In the genomic region with DNA sequence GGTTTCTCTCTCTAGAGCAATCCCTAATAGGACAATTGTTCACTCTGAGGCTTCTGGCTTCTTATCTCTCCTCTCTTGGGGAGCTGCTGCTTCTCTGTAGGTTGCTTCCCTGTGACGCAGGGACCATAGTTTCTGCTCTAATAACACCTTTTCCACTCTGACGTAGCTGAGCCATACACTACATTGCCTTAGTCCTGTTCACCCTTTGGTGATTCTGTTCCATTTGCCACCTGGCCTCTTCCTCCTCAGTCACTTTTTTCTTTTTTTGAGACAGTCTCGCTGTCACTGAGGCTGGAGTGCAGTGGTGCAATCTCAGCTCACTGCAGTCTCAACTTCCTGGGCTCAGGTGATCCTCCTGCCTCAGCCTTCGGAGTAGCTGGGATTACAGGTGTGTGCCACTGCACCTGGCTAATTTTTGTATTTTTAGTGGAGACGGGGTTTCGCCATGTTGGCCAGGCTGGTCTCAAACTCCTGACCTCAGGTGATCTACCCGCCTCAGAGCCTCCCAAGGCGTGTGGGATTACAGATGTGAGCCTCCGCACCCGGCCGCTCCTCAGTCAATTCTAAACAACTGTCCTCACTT, we compare ENCODE assay signal across 1 cellular context.
TF ChIP-seq lines count a peak whose summit lies in the region.

No MANE protein-coding gene starts in this region.

TF ChIP-seq in SK-N-SH treated with all-trans-retinoic acid at 6 μM for 48 hours, 23 proteins besides CTCF, POLR2A, EP300 and RAD21:
- 0 out of 2 replicates have a peak, but pooled peaks have one; percentile 34 for TF ChIP-seq GLIS3 (CRISPR knock-in tag; IDR thresholded peaks at IDR 0.05)
TF ChIP-seq in SK-N-SH treated with all-trans-retinoic acid at 6 μM for 48 hours: peak in this region for 1; not testable (repeated sequence) for 22.
